In genomic region chr11:64358536-64358906, GRCh38 we compare ENCODE assay signal across 8 cellular contexts. TPM values are rescaled to one million over a fixed set of nuclear protein-coding genes. Genes with fewer than 3 reads are reported as not detected.
DNase-seq lines count a peak whose midpoint lies in the region; ATAC-seq, FAIRE-seq and TF ChIP-seq lines count a peak whose summit lies in the region.

No MANE protein-coding gene starts in this region.

- peak overlapping the region; percentile 45 for H3K4me3 Mint-ChIP-seq in activated naive CD4-positive, alpha-beta T cell treated with anti-CD3 and anti-CD28 coated beads for 36 hours

- H3K27ac ChIP-seq in mesendoderm (ENCODE audit: low read depth, low read length): peak overlapping the region; percentile 48
- H3K27ac ChIP-seq in urinary bladder (ENCODE audit: low read depth): no peak overlapping the region

- H3K4me1 Mint-ChIP-seq in activated naive CD4-positive, alpha-beta T cell treated with anti-CD3 and anti-CD28 coated beads for 36 hours (ENCODE audit: low read depth): peaks cover 41% of the 10 kb centered on the region

- peaks cover 4% of the 10 kb centered on the region for H3K79me1 ChIP-seq in mesendoderm (ENCODE audit: low read length)

- no CpG with 5 or more reads among the region's 7 CpGs for WGBS in mesendoderm (ENCODE audit: extremely low coverage, insufficient coverage, low lambda C conversion rate)
- WGBS in urinary bladder: 15% methylated on average over 7 of the region's 7 CpGs

- no peak overlapping the region for H4K8ac ChIP-seq in mesendoderm (ENCODE audit: low read depth, low read length)

- peak overlapping the region; percentile 92 for H3K9ac ChIP-seq in mesendoderm (ENCODE audit: low read length)

- no peak overlapping the region for H3K4ac ChIP-seq in mesendoderm (ENCODE audit: low read depth, low read length)

- peak overlapping the region; percentile 14 for H3K4me2 ChIP-seq in mesendoderm (ENCODE audit: low read length)

- H3K23ac ChIP-seq in mesendoderm (ENCODE audit: low read length): no peak overlapping the region

- CTCF ChIA-PET in activated naive CD4-positive, alpha-beta T cell treated with anti-CD3 and anti-CD28 coated beads for 36 hours (lab: Charles Lee): interaction anchor here (0.7 to 7.0 kb wide), 5 partner anchors 16 to 91 kb away, joined by 3 to 61 read pairs (median 3); partner anchors contain the start of genes CCDC88B, PRDX5 and TRMT112

- DNase-seq in activated naive CD4-positive, alpha-beta T cell treated with anti-CD3 and anti-CD28 coated beads for 36 hours: no peak
- no peak for DNase-seq in activated naive CD4-positive, alpha-beta T cell treated with Interleukin-2 at 50 U/mL for 16 hours
- DNase-seq in bronchial epithelial cell (ENCODE audit: low read depth): no peak
- no peak for DNase-seq in mesendoderm
- DNase-seq in NCI-H2196 treated with DMSO at 0.1 percent for 48 hours (lab: John Stamatoyannopoulos, UW; ENCODE audit: unreplicated experiment): no peak
- DNase-seq in ACHN: no peak

- peak overlapping the region; percentile 85 for H3K56ac ChIP-seq in mesendoderm (ENCODE audit: low read length)

- H3K4me3 ChIP-seq in bronchial epithelial cell (ENCODE audit: low read depth, low read length) (peak overlapping the region; percentile 95), mesendoderm (ENCODE audit: low read length) (no peak overlapping the region), urinary bladder (ENCODE audit: low read depth, low read length) (peak overlapping the region; percentile 83)

- H3K36me3 Mint-ChIP-seq in activated naive CD4-positive, alpha-beta T cell treated with anti-CD3 and anti-CD28 coated beads for 36 hours (ENCODE audit: low read depth): peaks cover 11% of the 10 kb centered on the region

- H3K79me2 ChIP-seq in mesendoderm (ENCODE audit: control insufficient read depth, insufficient read depth, low read length): no peaks in the 10 kb centered on the region

- intact Hi-C loops in activated naive CD4-positive, alpha-beta T cell treated with anti-CD3 and anti-CD28 coated beads for 36 hours (cut with micrococcal nuclease): loop anchor here (2.0 to 5.0 kb wide), 3 partner anchors 90 to 364 kb away; partner anchors contain the start of genes NRXN2 and STIP1

- H3K9me3 Mint-ChIP-seq in activated naive CD4-positive, alpha-beta T cell treated with anti-CD3 and anti-CD28 coated beads for 36 hours: no peaks in the 10 kb centered on the region

- no peak overlapping the region for H4K5ac ChIP-seq in mesendoderm (ENCODE audit: low read length)

- no peak overlapping the region for H3K27ac Mint-ChIP-seq in activated naive CD4-positive, alpha-beta T cell treated with anti-CD3 and anti-CD28 coated beads for 36 hours

- H3K36me3 ChIP-seq in bronchial epithelial cell (ENCODE audit: control insufficient read depth, insufficient read depth, low read length) (peaks cover 25% of the 10 kb centered on the region), mesendoderm (ENCODE audit: control insufficient read depth, insufficient read depth, low read length) (no peaks in the 10 kb centered on the region), urinary bladder (ENCODE audit: insufficient read depth) (peaks cover 7% of the 10 kb centered on the region)

- no peak overlapping the region for H2AK5ac ChIP-seq in mesendoderm (ENCODE audit: low read length)

- peak overlapping the region; percentile 41 for H3K18ac ChIP-seq in mesendoderm (ENCODE audit: low read length)

- H3K27me3 ChIP-seq in bronchial epithelial cell (ENCODE audit: control insufficient read depth, insufficient read depth, low read length): no peaks in the 10 kb centered on the region
- H3K27me3 ChIP-seq in mesendoderm (ENCODE audit: insufficient read depth, low read length, poor library complexity): no peaks in the 10 kb centered on the region

- H3K27me3 Mint-ChIP-seq in activated naive CD4-positive, alpha-beta T cell treated with anti-CD3 and anti-CD28 coated beads for 36 hours (ENCODE audit: low read depth): no peaks in the 10 kb centered on the region

- no peak overlapping the region for H2BK120ac ChIP-seq in mesendoderm (ENCODE audit: low read depth, low read length)

- in situ Hi-C loops in ACHN (cut with HindIII; ENCODE audit: low pct_ligation_motif_present, low pct_unique_long_range_greater_than_20kb, low sequenced_read_pairs): no loop called here

- no peak for FAIRE-seq in bronchial epithelial cell (lab: Jason Lieb, UNC)

- no peak for ATAC-seq in HG02840 (IDR thresholded peaks at IDR 0.05; ENCODE audit: low FRiP score, unreplicated experiment)

- H2BK5ac ChIP-seq in mesendoderm (ENCODE audit: low read length): no peak overlapping the region

- peaks cover 10% of the 10 kb centered on the region for H3K4me1 ChIP-seq in mesendoderm (ENCODE audit: control insufficient read depth, low read depth, low read length)
- H3K4me1 ChIP-seq in urinary bladder (ENCODE audit: insufficient read depth): peaks cover 5% of the 10 kb centered on the region

- TF ChIP-seq CTCF in bronchial epithelial cell (IDR thresholded peaks at IDR 0.05; ENCODE audit: insufficient read depth, low read length, severe bottlenecking): no peak

- H2BK15ac ChIP-seq in mesendoderm (replicated peaks; ENCODE audit: low read depth): no peak overlapping the region

RNA-seq across cellular contexts. Expression of gene RPS6KA4, which starts 0.4 kb away (rescaled TPM):
- total RNA-seq in activated naive CD4-positive, alpha-beta T cell treated with anti-CD3 and anti-CD28 coated beads for 36 hours: 10 to 100 TPM; 19.1 to 21.3 TPM
- total RNA-seq in bronchial epithelial cell (39.7 and 59.5 TPM in 2 replicates), urinary bladder (14.8 TPM)
- polyA plus RNA-seq in mesendoderm (2013, experiment 1 of 2): 4.8 TPM
- polyA plus RNA-seq in mesendoderm (2013, experiment 2 of 2): 4.6 TPM
- 32.7 TPM for polyA plus RNA-seq in urinary bladder

RNA-seq across cellular contexts. Expression of gene CCDC88B, which starts 18.5 kb away (rescaled TPM):
- 10 to 100 TPM; 53.2 to 61.9 TPM for total RNA-seq in activated naive CD4-positive, alpha-beta T cell treated with anti-CD3 and anti-CD28 coated beads for 36 hours
- total RNA-seq in bronchial epithelial cell (2.9 TPM in 2 replicates), urinary bladder (2.6 TPM)
- 2.0 TPM for polyA plus RNA-seq in mesendoderm (2013, experiment 1 of 2)
- 1.6 TPM for polyA plus RNA-seq in mesendoderm (2013, experiment 2 of 2)
- 10.2 TPM for polyA plus RNA-seq in urinary bladder

RNA-seq across cellular contexts. Expression of gene PRDX5, which starts 40.6 kb away (rescaled TPM):
- 100 to 1,000 TPM; 122 to 132 TPM for total RNA-seq in activated naive CD4-positive, alpha-beta T cell treated with anti-CD3 and anti-CD28 coated beads for 36 hours
- 649 and 769 TPM in 2 replicates for total RNA-seq in bronchial epithelial cell
- 99.0 TPM for polyA plus RNA-seq in mesendoderm (2013, experiment 1 of 2)
- 97.3 TPM for polyA plus RNA-seq in mesendoderm (2013, experiment 2 of 2)
- 69.0 TPM for total RNA-seq in urinary bladder
- polyA plus RNA-seq in urinary bladder: 294 TPM

RNA-seq across cellular contexts. Expression of gene TRMT112, which starts 41.2 kb away (rescaled TPM):
- 100 to 1,000 TPM; 241 to 261 TPM for total RNA-seq in activated naive CD4-positive, alpha-beta T cell treated with anti-CD3 and anti-CD28 coated beads for 36 hours
- total RNA-seq in bronchial epithelial cell (355 and 587 TPM in 2 replicates), urinary bladder (124 TPM)
- 524 TPM for polyA plus RNA-seq in mesendoderm (2013, experiment 1 of 2)
- 540 TPM for polyA plus RNA-seq in mesendoderm (2013, experiment 2 of 2)
- 245 TPM for polyA plus RNA-seq in urinary bladder

RNA-seq across cellular contexts. Expression of gene ESRRA, which starts 53.2 kb away (rescaled TPM):
- total RNA-seq in activated naive CD4-positive, alpha-beta T cell treated with anti-CD3 and anti-CD28 coated beads for 36 hours: 10 to 100 TPM; 18.5 to 21.7 TPM
- 76.9 and 139 TPM in 2 replicates for total RNA-seq in bronchial epithelial cell
- 9.3 TPM for polyA plus RNA-seq in mesendoderm (2013, experiment 1 of 2)
- polyA plus RNA-seq in mesendoderm (2013, experiment 2 of 2): 8.3 TPM
- 13.3 TPM for total RNA-seq in urinary bladder
- polyA plus RNA-seq in urinary bladder: 53.2 TPM

Comparison
In these comparisons a context has a peak if more than half of its experiments do, and no peak if none do; other contexts are left out.
1. RNA of gene CCDC88B, which starts 18.5 kb away (total RNA-seq): 53.2 to 61.9 TPM in activated naive CD4-positive, alpha-beta T cell treated with anti-CD3 and anti-CD28 coated beads for 36 hours; 2.9 TPM in bronchial epithelial cell and 2.6 TPM in urinary bladder (single experiment); every median in the first group is over 10 times any median in the second.